Comparison of ENCODE assay signal across 1 cellular context in the genomic region with DNA sequence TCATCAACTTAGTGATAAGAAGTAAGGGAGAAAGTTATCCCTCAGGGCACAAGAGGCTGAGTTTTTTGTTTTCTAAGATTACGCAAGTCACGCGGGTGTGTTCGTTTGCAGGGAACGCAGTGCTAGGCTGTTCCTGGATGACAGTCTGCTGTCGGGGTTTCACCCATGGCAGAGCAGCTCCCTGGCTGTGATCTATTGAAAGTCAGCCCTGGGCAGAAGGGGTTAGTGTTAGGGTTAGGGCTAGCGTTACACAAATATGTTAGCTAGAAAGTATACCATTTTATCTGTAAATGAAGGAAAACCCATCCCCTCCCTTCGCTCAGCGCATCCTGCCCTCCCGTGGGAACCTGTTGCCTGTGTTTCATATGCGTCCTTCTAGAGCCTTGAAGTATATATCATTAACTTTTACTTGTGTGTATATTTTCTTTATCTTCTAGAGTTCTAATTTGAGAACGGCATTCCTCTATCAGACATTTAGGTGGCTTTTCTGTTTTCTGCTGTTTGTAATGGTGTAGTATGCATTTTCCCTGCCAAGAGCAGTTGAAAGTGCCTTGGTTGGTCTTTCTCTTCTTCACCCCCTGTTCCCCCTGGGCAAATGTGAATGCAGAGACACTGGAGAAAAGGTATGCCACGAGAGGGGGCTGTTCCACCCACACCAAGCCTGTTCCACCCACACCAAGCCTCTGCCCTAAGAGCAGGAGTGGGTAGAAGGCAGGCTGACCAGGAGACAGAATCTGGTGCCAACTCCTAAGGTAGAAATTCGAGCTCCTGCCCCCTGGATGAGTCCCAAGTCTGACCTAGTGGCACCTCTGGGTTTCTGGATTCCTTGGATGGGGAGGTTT.
TF ChIP-seq lines count a peak whose summit lies in the region.

No MANE protein-coding gene starts in this region.

TF ChIP-seq in HEK293, 187 proteins besides CTCF, POLR2A, EP300 and RAD21 (continued from another document):
- no peak for TF ChIP-seq ZNF645 (tag by site-specific recombination; IDR thresholded peaks at IDR 0.05)
- TF ChIP-seq ZNF221 (tag by site-specific recombination; IDR thresholded peaks at IDR 0.05; ENCODE audit: borderline replicate concordance): no peak
- no peak for TF ChIP-seq GLI2 (tag by site-specific recombination; IDR thresholded peaks at IDR 0.05; ENCODE audit: borderline replicate concordance, low read depth)
- no peak for TF ChIP-seq ZNF174 (tag by site-specific recombination; IDR thresholded peaks at IDR 0.05)
- TF ChIP-seq, protein P1, sequence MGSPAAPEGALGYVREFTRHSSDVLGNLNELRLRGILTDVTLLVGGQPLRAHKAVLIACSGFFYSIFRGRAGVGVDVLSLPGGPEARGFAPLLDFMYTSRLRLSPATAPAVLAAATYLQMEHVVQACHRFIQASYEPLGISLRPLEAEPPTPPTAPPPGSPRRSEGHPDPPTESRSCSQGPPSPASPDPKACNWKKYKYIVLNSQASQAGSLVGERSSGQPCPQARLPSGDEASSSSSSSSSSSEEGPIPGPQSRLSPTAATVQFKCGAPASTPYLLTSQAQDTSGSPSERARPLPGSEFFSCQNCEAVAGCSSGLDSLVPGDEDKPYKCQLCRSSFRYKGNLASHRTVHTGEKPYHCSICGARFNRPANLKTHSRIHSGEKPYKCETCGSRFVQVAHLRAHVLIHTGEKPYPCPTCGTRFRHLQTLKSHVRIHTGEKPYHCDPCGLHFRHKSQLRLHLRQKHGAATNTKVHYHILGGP (tag by site-specific recombination; IDR thresholded peaks at IDR 0.05): peak; percentile 77
- TF ChIP-seq SCRT2 (tag by site-specific recombination; IDR thresholded peaks at IDR 0.05): peak; percentile 92
- TF ChIP-seq ZXDB (tag by site-specific recombination; IDR thresholded peaks at IDR 0.05): 0 out of 2 replicates have a peak, but pooled peaks have one; percentile 26
- no peak for TF ChIP-seq ZNF23 (tag by site-specific recombination; IDR thresholded peaks at IDR 0.05; ENCODE audit: borderline replicate concordance)
- TF ChIP-seq, protein P2, sequence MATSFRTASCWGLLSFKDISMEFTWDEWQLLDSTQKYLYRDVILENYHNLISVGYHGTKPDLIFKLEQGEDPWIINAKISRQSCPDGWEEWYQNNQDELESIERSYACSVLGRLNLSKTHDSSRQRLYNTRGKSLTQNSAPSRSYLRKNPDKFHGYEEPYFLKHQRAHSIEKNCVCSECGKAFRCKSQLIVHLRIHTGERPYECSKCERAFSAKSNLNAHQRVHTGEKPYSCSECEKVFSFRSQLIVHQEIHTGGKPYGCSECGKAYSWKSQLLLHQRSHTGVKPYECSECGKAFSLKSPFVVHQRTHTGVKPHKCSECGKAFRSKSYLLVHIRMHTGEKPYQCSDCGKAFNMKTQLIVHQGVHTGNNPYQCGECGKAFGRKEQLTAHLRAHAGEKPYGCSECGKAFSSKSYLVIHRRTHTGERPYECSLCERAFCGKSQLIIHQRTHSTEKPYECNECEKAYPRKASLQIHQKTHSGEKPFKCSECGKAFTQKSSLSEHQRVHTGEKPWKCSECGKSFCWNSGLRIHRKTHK (tag by site-specific recombination; IDR thresholded peaks at IDR 0.05): no peak
